ENCODE assay signal across 26 cellular contexts in the genomic region with DNA sequence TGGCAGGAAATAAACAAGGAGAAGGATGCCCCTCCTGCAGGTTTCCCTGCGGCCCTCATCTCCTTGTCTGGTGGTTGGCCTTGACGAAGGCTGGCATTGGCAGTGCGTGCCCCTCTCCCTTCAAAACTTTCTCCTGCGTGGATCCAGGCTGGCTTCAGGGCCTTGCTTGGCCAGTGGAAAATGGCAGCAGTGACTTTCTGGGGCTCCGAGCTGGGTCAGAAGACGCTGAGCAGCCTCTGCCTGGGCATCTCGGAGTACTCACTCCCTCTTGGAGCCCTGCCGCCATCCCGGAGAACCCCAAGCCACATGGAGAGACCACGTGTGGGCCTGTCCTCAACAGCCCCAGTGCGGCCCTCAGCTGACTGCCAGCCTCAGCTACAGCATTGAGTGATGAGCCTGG. TPM values are rescaled to one million over a fixed set of nuclear protein-coding genes. Genes with fewer than 3 reads are reported as not detected.
"Had no signal": no experiment of that assay in that cellular context is flagged by ENCODE, and none has a peak within 500 bp of the region (broad histone marks: within the 10 kb centered on the region; RNA-seq: fewer than 3 reads in every experiment).

No MANE protein-coding gene starts in this region.

- H3K4me3 Mint-ChIP-seq: immature natural killer cell; mesothelial cell of epicardium; naive thymus-derived CD4-positive, alpha-beta T cell; natural killer cell treated with Interleukin-12 subunit alpha and Interleukin-12 subunit beta and Interleukin-15 and Interleukin-18, amount 100 ng/mL, for 72 hours; stimulated activated naive B cell treated with anti-CD40 and anti-IgM and Interleukin-4, amounts not matched to agents 10 μg/mL and 1 μg/mL and 100 μg/mL, for 72 hours had no signal

- H3K4me1 ChIP-seq: heart left ventricle, pancreas, psoas muscle, stomach, suprapubic skin, tibial artery, upper lobe of right lung had no signal

- H3K9me3 Mint-ChIP-seq: immature natural killer cell; mesothelial cell of epicardium; natural killer cell treated with Interleukin-12 subunit alpha and Interleukin-12 subunit beta and Interleukin-15 and Interleukin-18, amount 100 ng/mL, for 72 hours; stimulated activated naive B cell treated with anti-CD40 and anti-IgM and Interleukin-4, amounts not matched to agents 10 μg/mL and 1 μg/mL and 100 μg/mL, for 72 hours had no signal

- H3K27ac Mint-ChIP-seq: immature natural killer cell; mesothelial cell of epicardium; naive thymus-derived CD4-positive, alpha-beta T cell; natural killer cell treated with Interleukin-12 subunit alpha and Interleukin-12 subunit beta and Interleukin-15 and Interleukin-18, amount 100 ng/mL, for 72 hours; stimulated activated naive B cell treated with anti-CD40 and anti-IgM and Interleukin-4, amounts not matched to agents 10 μg/mL and 1 μg/mL and 100 μg/mL, for 72 hours had no signal

- H3K27me3 ChIP-seq: pancreas had no signal

- H3K27ac ChIP-seq: heart left ventricle, pancreas, psoas muscle, stomach, suprapubic skin, thoracic aorta, tibial artery, upper lobe of right lung had no signal

- H3K4me3 ChIP-seq: heart left ventricle, lung, mucosa of descending colon, pancreas, psoas muscle, stomach, suprapubic skin, thoracic aorta, tibial artery, upper lobe of right lung had no signal

- DNase-seq: glutamatergic neuron; hypothalamus; immature natural killer cell; naive thymus-derived CD4-positive, alpha-beta T cell; nucleus accumbens; psoas muscle; small intestine; stimulated activated CD4-positive, alpha-beta T cell treated with anti-CD3 and anti-CD28 coated beads, Interleukin-1b, Interleukin-23, amount 100 ng/mL, for 48 hours; stimulated activated CD4-positive, alpha-beta T cell treated with anti-CD3 and anti-CD28 coated beads, Interleukin-2, amount 100 ng/mL, for 48 hours; stimulated activated naive B cell treated with anti-CD40 and anti-IgM and Interleukin-4, amounts not matched to agents 10 μg/mL and 1 μg/mL and 100 μg/mL, for 72 hours; stimulated activated naive CD8-positive, alpha-beta T cell treated with anti-CD3 and anti-CD28 coated beads, Interleukin-15, Interleukin-2, amounts not matched to agents 100 U/mL and 50 U/mL, for 24 hours; stomach; tibial artery; trophoblast cell; upper lobe of right lung had no signal

- H3K4me1 Mint-ChIP-seq: immature natural killer cell; stimulated activated naive B cell treated with anti-CD40 and anti-IgM and Interleukin-4, amounts not matched to agents 10 μg/mL and 1 μg/mL and 100 μg/mL, for 72 hours had no signal

- H3K9me3 ChIP-seq: heart left ventricle, mucosa of descending colon, pancreas, psoas muscle, stomach, suprapubic skin, thoracic aorta, tibial artery, upper lobe of right lung had no signal

- H3K36me3 ChIP-seq: heart left ventricle, pancreas, stomach, suprapubic skin, thoracic aorta, tibial artery, upper lobe of right lung had no signal

- H3K36me3 Mint-ChIP-seq: immature natural killer cell; mesothelial cell of epicardium; naive thymus-derived CD4-positive, alpha-beta T cell; natural killer cell treated with Interleukin-12 subunit alpha and Interleukin-12 subunit beta and Interleukin-15 and Interleukin-18, amount 100 ng/mL, for 72 hours; stimulated activated naive B cell treated with anti-CD40 and anti-IgM and Interleukin-4, amounts not matched to agents 10 μg/mL and 1 μg/mL and 100 μg/mL, for 72 hours had no signal

- ATAC-seq: heart left ventricle; left lobe of liver; left ventricle myocardium superior; mucosa of descending colon; naive thymus-derived CD4-positive, alpha-beta T cell; natural killer cell treated with Interleukin-12 subunit alpha and Interleukin-12 subunit beta and Interleukin-15 and Interleukin-18, amount 100 ng/mL, for 72 hours; pancreas; psoas muscle; sciatic nerve; stimulated activated naive B cell treated with anti-CD40 and anti-IgM and Interleukin-4, amounts not matched to agents 10 μg/mL and 1 μg/mL and 100 μg/mL, for 72 hours; stimulated activated naive CD8-positive, alpha-beta T cell treated with anti-CD3 and anti-CD28 coated beads, Interleukin-15, Interleukin-2, amounts not matched to agents 100 U/mL and 50 U/mL, for 24 hours; upper lobe of right lung had no signal

RNA-seq across cellular contexts. Expression of a gene that starts 39.5 kb away (rescaled TPM):
- total RNA-seq: naive thymus-derived CD4-positive, alpha-beta T cell; natural killer cell treated with Interleukin-12 subunit alpha and Interleukin-12 subunit beta and Interleukin-15 and Interleukin-18, amount 100 ng/mL, for 72 hours had no signal
